ENCODE assay signal across 14 cellular contexts in the genomic region with DNA sequence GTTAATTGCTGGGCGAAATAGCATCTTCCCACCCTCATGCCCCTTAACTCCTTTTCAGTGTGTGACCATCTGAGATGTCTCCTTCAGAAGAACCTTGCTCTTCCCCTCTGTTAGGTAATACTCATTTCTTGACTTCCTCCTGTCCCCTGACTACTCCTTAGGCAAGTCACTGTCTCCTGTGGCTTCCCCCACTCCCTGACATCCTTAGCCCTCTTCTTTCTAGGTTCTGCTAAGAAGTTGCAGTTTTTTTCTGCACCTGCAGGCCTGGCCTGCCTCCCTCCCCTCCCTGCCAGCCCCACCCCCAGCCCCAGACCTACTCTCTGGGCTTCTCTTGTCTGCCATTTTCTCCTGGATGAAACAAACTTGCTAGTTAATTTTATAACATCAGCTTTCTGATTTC. TPM values are rescaled to one million over a fixed set of nuclear protein-coding genes. Genes with fewer than 3 reads are reported as not detected.
DNase-seq lines count a peak whose midpoint lies in the region; ATAC-seq, FAIRE-seq and TF ChIP-seq lines count a peak whose summit lies in the region.
"Had no signal": no experiment of that assay in that cellular context is flagged by ENCODE, and none has a peak within 500 bp of the region (broad histone marks: within the 10 kb centered on the region; RNA-seq: fewer than 3 reads in every experiment).

No MANE protein-coding gene starts in this region.

- no peaks in the 10 kb centered on the region for H3K27me3 ChIP-seq in K562 (ENCODE audit: control insufficient read depth in 2 of 2, insufficient read depth in 2 of 2, low read length in 2 of 2)
- H3K27me3 ChIP-seq: adrenal gland, transverse colon had no signal

- H3K36me3 ChIP-seq in K562 (ENCODE audit: control insufficient read depth, insufficient read depth, low read length): no peaks in the 10 kb centered on the region
- H3K36me3 ChIP-seq: adrenal gland, transverse colon had no signal

- FAIRE-seq in K562 (lab: Jason Lieb, UNC): no peak
- FAIRE-seq: HTR-8/SVneo had no signal

- no peak overlapping the region for H3K4me2 ChIP-seq in K562 (ENCODE audit: insufficient read depth, low read length)

- no peaks in the 10 kb centered on the region for H3K9me3 ChIP-seq in K562 (replicated peaks; ENCODE audit: control insufficient read depth, insufficient read depth, low read depth, low read length)
- H3K9me3 ChIP-seq: adrenal gland, transverse colon had no signal

- H3K9ac ChIP-seq in K562 (ENCODE audit: insufficient read depth in 1 of 2, low read depth in 2 of 2, low read length in 2 of 2): no peak overlapping the region

- H3K79me2 ChIP-seq in K562 (ENCODE audit: control insufficient read depth, insufficient read depth, low read length): no peaks in the 10 kb centered on the region

- TF ChIP-seq EP300 in K562 (IDR thresholded peaks at IDR 0.05; ENCODE audit: low read length): no peak

- 20% methylated on average over 1 of the region's 1 CpG for WGBS in K562 (ENCODE audit: insufficient coverage, low coverage, missing lambda C conversion rate)

- H3K9me1 ChIP-seq in K562 (ENCODE audit: control insufficient read depth, insufficient read depth, low read length): no peaks in the 10 kb centered on the region

- TF ChIP-seq POLR2A in K562 (conservative IDR thresholded peaks at IDR 0.05): no peak

- DNase-seq in GM10248 (ENCODE audit: extremely low spot score) (peak; percentile 26), NOMO-1 treated with DMSO at 0.1 percent for 48 hours (lab: John Stamatoyannopoulos, UW; ENCODE audit: unreplicated experiment) (peak; percentile 81), K562 (ENCODE audit: extremely low read depth in 1 of 4, low spot score in 3 of 4) (peak in 1 of 4 experiments; percentile 11), GDM1 (lab: John Stamatoyannopoulos, UW) (no peak), COR-L47 (lab: John Stamatoyannopoulos, UW) (no peak), UCSD-AML1 (lab: John Stamatoyannopoulos, UW; ENCODE audit: unreplicated experiment) (no peak)
- DNase-seq: activated CD4-positive, alpha-beta T cell treated with anti-CD3 and anti-CD28 coated beads for 1 hour; adrenal gland; NCI-H2171 treated with DMSO at 0.1 percent for 48 hours; SHP77 treated with DMSO at 0.1 percent for 48 hours; transverse colon had no signal

- TF ChIP-seq CTCF in GM10248 (IDR thresholded peaks at IDR 0.05; ENCODE audit: control extremely low read depth, extremely low read depth, low read depth, missing control alignments) (no peak), K562 (IDR thresholded peaks at IDR 0.05 in 2 of 3, conservative IDR thresholded peaks at IDR 0.05 in 1 of 3; ENCODE audit: insufficient read depth in 2 of 3, low read depth in 1 of 3, low read length in 3 of 3) (no peak)

- H3K27ac ChIP-seq in K562 (ENCODE audit: extremely low read depth, low read depth, low read length): no peak overlapping the region
- H3K27ac ChIP-seq: adrenal gland, transverse colon had no signal

- in situ Hi-C loops in K562 (cut with MboI): loop anchor here (10.0 kb wide), 1 partner anchor 362 kb away; no protein-coding TSS in a partner anchor

- TF ChIP-seq RAD21 in K562 (CRISPR knock-in tag; conservative IDR thresholded peaks at IDR 0.05 in 1 of 2, IDR thresholded peaks at IDR 0.05 in 1 of 2): no peak

- no peak overlapping the region for H3K4me3 ChIP-seq in K562
- H3K4me3 ChIP-seq: adrenal gland, transverse colon had no signal

- no TSS peak for BruUV-seq in K562 (replicated peaks; lab: Mats Ljungman, UMichigan)

- peak; percentile 47 for ATAC-seq in GM21447 (IDR thresholded peaks at IDR 0.05; ENCODE audit: unreplicated experiment)
- ATAC-seq in K562: peak; percentile 45
- ATAC-seq in GM18519 (IDR thresholded peaks at IDR 0.05; ENCODE audit: low FRiP score, unreplicated experiment): no peak

- peaks cover 0 to 8% of the 10 kb centered on the region in 2 experiments; a peak in 3 of 5 replicates for H3K4me1 ChIP-seq in K562 (replicated peaks in 1 of 2; ENCODE audit: control insufficient read depth in 2 of 2, insufficient read depth in 2 of 2, low read length in 2 of 2)
- H3K4me1 ChIP-seq: transverse colon had no signal

- intact Hi-C loops in K562 (cut with micrococcal nuclease): loop anchor here (1.0 to 5.0 kb wide), 5 partner anchors 215 to 1280 kb away; a partner anchor contains a TSS

- peak overlapping the region; percentile 61 for H2AFZ ChIP-seq in K562 (ENCODE audit: low read depth, low read length)

- POLR2A ChIA-PET in GM10248 (lab: Yijun Ruan, JAX): no interaction called here
- POLR2A ChIA-PET in K562 (lab: Yijun Ruan, JAX): no interaction called here

- no peaks in the 10 kb centered on the region for H4K20me1 ChIP-seq in K562 (replicated peaks; ENCODE audit: control insufficient read depth, insufficient read depth, low read length)

- CTCF ChIA-PET in GM10248 (lab: Yijun Ruan, JAX): interaction anchor here (0.7 to 7.5 kb wide), 20 partner anchors 9 to 1286 kb away, joined by 3 to 60 read pairs (median 6); a partner anchor contains a TSS
- CTCF ChIA-PET in K562 (lab: Yijun Ruan, JAX; ENCODE audit: low intra/inter-chr PET ratio): interaction anchor here (0.6 to 2.9 kb wide), 5 partner anchors 103 to 1283 kb away, joined by 3 to 21 read pairs (median 7); no protein-coding TSS in a partner anchor

TF ChIP-seq in K562, 482 proteins besides CTCF, POLR2A, EP300 and RAD21 (continues in another document):
- TF ChIP-seq RUNX1 (IDR thresholded peaks at IDR 0.05; ENCODE audit: low read depth) (no peak), ZFP36 (IDR thresholded peaks at IDR 0.05; ENCODE audit: low read depth, low read length, partially characterized antibody) (no peak)
- TF ChIP-seq, protein P1, sequence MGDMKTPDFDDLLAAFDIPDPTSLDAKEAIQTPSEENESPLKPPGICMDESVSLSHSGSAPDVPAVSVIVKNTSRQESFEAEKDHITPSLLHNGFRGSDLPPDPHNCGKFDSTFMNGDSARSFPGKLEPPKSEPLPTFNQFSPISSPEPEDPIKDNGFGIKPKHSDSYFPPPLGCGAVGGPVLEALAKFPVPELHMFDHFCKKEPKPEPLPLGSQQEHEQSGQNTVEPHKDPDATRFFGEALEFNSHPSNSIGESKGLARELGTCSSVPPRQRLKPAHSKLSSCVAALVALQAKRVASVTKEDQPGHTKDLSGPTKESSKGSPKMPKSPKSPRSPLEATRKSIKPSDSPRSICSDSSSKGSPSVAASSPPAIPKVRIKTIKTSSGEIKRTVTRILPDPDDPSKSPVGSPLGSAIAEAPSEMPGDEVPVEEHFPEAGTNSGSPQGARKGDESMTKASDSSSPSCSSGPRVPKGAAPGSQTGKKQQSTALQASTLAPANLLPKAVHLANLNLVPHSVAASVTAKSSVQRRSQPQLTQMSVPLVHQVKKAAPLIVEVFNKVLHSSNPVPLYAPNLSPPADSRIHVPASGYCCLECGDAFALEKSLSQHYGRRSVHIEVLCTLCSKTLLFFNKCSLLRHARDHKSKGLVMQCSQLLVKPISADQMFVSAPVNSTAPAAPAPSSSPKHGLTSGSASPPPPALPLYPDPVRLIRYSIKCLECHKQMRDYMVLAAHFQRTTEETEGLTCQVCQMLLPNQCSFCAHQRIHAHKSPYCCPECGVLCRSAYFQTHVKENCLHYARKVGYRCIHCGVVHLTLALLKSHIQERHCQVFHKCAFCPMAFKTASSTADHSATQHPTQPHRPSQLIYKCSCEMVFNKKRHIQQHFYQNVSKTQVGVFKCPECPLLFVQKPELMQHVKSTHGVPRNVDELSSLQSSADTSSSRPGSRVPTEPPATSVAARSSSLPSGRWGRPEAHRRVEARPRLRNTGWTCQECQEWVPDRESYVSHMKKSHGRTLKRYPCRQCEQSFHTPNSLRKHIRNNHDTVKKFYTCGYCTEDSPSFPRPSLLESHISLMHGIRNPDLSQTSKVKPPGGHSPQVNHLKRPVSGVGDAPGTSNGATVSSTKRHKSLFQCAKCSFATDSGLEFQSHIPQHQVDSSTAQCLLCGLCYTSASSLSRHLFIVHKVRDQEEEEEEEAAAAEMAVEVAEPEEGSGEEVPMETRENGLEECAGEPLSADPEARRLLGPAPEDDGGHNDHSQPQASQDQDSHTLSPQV (IDR thresholded peaks at IDR 0.05): no peak

RNA-seq across cellular contexts. Expression of a gene that starts 15.2 kb away (rescaled TPM):
- total RNA-seq in K562 (2011; cell fraction: chromatin; rRNA removed; ENCODE audit: low replicate concordance): 7.1 and 20.6 TPM in 2 replicates
- total RNA-seq in K562 (2011; cell fraction: nucleolus; rRNA removed): 10.7 and 13.6 TPM in 2 replicates
- 16.9 and 21.3 TPM in 2 replicates for total RNA-seq in K562 (2011; cell fraction: nucleoplasm; rRNA removed)
- total RNA-seq in K562 (2014; rRNA removed) (167 and 170 TPM in 2 replicates), K562 (2014; rRNA removed; fragmentation: Illumina TruSeq; extraction: Trizol) (136 and 159 TPM in 2 replicates), K562 (2015; rRNA removed; fragmentation: Illumina TruSeq; extraction: Trizol) (197 and 201 TPM in 2 replicates), K562 (2021) (124 and 143 TPM in 2 replicates)
- polyA plus RNA-seq in K562 (2011; rRNA removed) (118 and 154 TPM in 2 replicates), K562 (2014; fragmentation: Illumina TruSeq; extraction: Trizol) (134 and 176 TPM in 2 replicates), K562 (2014; fragmentation: Nextera tagmentation; extraction: Ambion mirVana) (10 to 100 TPM; 46.5 to 51.2 TPM), K562 (2014; rRNA removed) (177 and 211 TPM in 2 replicates)
- polyA plus RNA-seq in K562 (2011; cell fraction: cytosol; rRNA removed): 68.1 and 105 TPM in 2 replicates
- polyA plus RNA-seq in K562 (2011; cell fraction: nucleus; rRNA removed): 42.9 and 66.4 TPM in 2 replicates
- 116 and 124 TPM in 2 replicates for polyA plus RNA-seq in K562 (2012)
- polyA minus RNA-seq in K562 (2011; rRNA and poly(A)+ RNA removed): 43.4 and 58.1 TPM in 2 replicates
- polyA minus RNA-seq in K562 (2011; cell fraction: cytosol; rRNA and poly(A)+ RNA removed): 61.7 and 69.7 TPM in 2 replicates
- polyA minus RNA-seq in K562 (2011; cell fraction: nucleus; rRNA and poly(A)+ RNA removed): 8.2 and 15.4 TPM in 2 replicates

RNA-seq across cellular contexts. Expression of a gene that starts 51.8 kb away (rescaled TPM):
- total RNA-seq in K562 (2011; cell fraction: chromatin; rRNA removed; ENCODE audit: low replicate concordance): 82.1 and 159 TPM in 2 replicates
- 23.8 and 41.8 TPM in 2 replicates for total RNA-seq in K562 (2011; cell fraction: nucleolus; rRNA removed)
- 54.3 and 76.0 TPM in 2 replicates for total RNA-seq in K562 (2011; cell fraction: nucleoplasm; rRNA removed)
- total RNA-seq in K562 (2014; rRNA removed): 23.6 and 24.0 TPM in 2 replicates
- 43.0 and 52.6 TPM in 2 replicates for total RNA-seq in K562 (2014; rRNA removed; fragmentation: Illumina TruSeq; extraction: Trizol)
- 36.2 and 41.1 TPM in 2 replicates for total RNA-seq in K562 (2015; rRNA removed; fragmentation: Illumina TruSeq; extraction: Trizol)
- 21.8 and 26.0 TPM in 2 replicates for total RNA-seq in K562 (2021)
- 8.1 and 9.9 TPM in 2 replicates for polyA plus RNA-seq in K562 (2011; rRNA removed)
- polyA plus RNA-seq in K562 (2011; cell fraction: cytosol; rRNA removed): 3.7 and 5.0 TPM in 2 replicates
- polyA plus RNA-seq in K562 (2011; cell fraction: nucleus; rRNA removed): 31.5 and 33.2 TPM in 2 replicates
- 12.8 and 18.9 TPM in 2 replicates for polyA plus RNA-seq in K562 (2012)
- 20.6 and 25.7 TPM in 2 replicates for polyA plus RNA-seq in K562 (2014; fragmentation: Illumina TruSeq; extraction: Trizol)
- 10 to 100 TPM; 12.0 to 14.2 TPM for polyA plus RNA-seq in K562 (2014; fragmentation: Nextera tagmentation; extraction: Ambion mirVana)
- polyA plus RNA-seq in K562 (2014; rRNA removed): 19.3 and 39.3 TPM in 2 replicates
- polyA minus RNA-seq in K562 (2011; rRNA and poly(A)+ RNA removed): 52.2 and 59.6 TPM in 2 replicates
- polyA minus RNA-seq in K562 (2011; cell fraction: cytosol; rRNA and poly(A)+ RNA removed): 9.7 and 18.1 TPM in 2 replicates
- polyA minus RNA-seq in K562 (2011; cell fraction: nucleus; rRNA and poly(A)+ RNA removed): 58.7 and 94.1 TPM in 2 replicates

Comparison
In these comparisons a context has a peak if more than half of its experiments do, and no peak if none do; other contexts are left out.
1. DNase-seq: peak in GM10248 (single experiment) and NOMO-1 treated with DMSO at 0.1 percent for 48 hours (single experiment); none in GDM1 (single experiment), COR-L47 (single experiment) and UCSD-AML1 (single experiment).